ENCODE assay signal across 20 cellular contexts in genomic region chr3:135916310-135916709, GRCh38. TPM values are rescaled to one million over a fixed set of nuclear protein-coding genes. Genes with fewer than 3 reads are reported as not detected.
DNase-seq lines count a peak whose midpoint lies in the region; ATAC-seq, FAIRE-seq and TF ChIP-seq lines count a peak whose summit lies in the region.
"Had no signal": no experiment of that assay in that cellular context is flagged by ENCODE, and none has a peak within 500 bp of the region (broad histone marks: within the 10 kb centered on the region; RNA-seq: fewer than 3 reads in every experiment).

No MANE protein-coding gene starts in this region.

- H3K27me3 Mint-ChIP-seq in stimulated activated memory B cell treated with anti-CD40 and anti-IgM and Interleukin-4, amounts not matched to agents 10 μg/mL and 1 μg/mL and 100 μg/mL, for 72 hours, result peaks cover 12% of the 10 kb centered on the region
- H3K27me3 Mint-ChIP-seq in stimulated activated naive CD8-positive, alpha-beta T cell treated with anti-CD3 and anti-CD28 coated beads, Interleukin-15, amount 100 ng/mL, for 72 hours, result peaks cover 9% of the 10 kb centered on the region

- dilution Hi-C loops in keratinocyte (cut with MboI; ENCODE audit: extremely low pct_ligation_motif_present, low sequenced_read_pairs), result no loop called here

- TF ChIP-seq EP300 in A549 (IDR thresholded peaks at IDR 0.05), result no peak

- no peak for FAIRE-seq in A549 (lab: Jason Lieb, UNC)
- peak; percentile 58 for FAIRE-seq in keratinocyte (lab: Jason Lieb, UNC)
- no peak for FAIRE-seq in small intestine (lab: Jason Lieb, UNC)
- FAIRE-seq: D721Med, G401.6, GM12892, GM18507 had no signal

- H3K4me2 ChIP-seq in A549 (no peak overlapping the region), OCI-LY3 (ENCODE audit: low read length) (0 out of 2 replicates have a peak overlapping the region, but pooled peaks have one; percentile 11), keratinocyte (ENCODE audit: control insufficient read depth, extremely low read depth, insufficient read depth, low read depth, low read length) (no peak overlapping the region)
- H3K4me2 ChIP-seq: GM23338 had no signal

- H3K4me1 ChIP-seq in A549 (no peaks in the 10 kb centered on the region), OCI-LY3 (ENCODE audit: low read length) (peaks cover 6% of the 10 kb centered on the region), keratinocyte (ENCODE audit: control insufficient read depth, extremely low read depth, insufficient read depth, low read length) (peaks cover 6% of the 10 kb centered on the region), small intestine (ENCODE audit: control insufficient read depth in 2 of 2, insufficient read depth in 1 of 2, low read depth in 1 of 2, low read length in 1 of 2) (no peaks in the 10 kb centered on the region)
- H3K4me1 ChIP-seq: BE2C, Caco-2 had no signal

- no peak overlapping the region for H3K9ac ChIP-seq in OCI-LY3 (ENCODE audit: low read length)
- no peak overlapping the region for H3K9ac ChIP-seq in keratinocyte (ENCODE audit: control insufficient read depth, extremely low read depth, insufficient read depth, low read length)

- H3K36me3 Mint-ChIP-seq in stimulated activated memory B cell treated with anti-CD40 and anti-IgM and Interleukin-4, amounts not matched to agents 10 μg/mL and 1 μg/mL and 100 μg/mL, for 72 hours, result no peaks in the 10 kb centered on the region
- H3K36me3 Mint-ChIP-seq: CD4-positive, CD25-positive, alpha-beta regulatory T cell; CD8-positive, alpha-beta memory T cell had no signal

- H3K9me3 Mint-ChIP-seq in stimulated activated memory B cell treated with anti-CD40 and anti-IgM and Interleukin-4, amounts not matched to agents 10 μg/mL and 1 μg/mL and 100 μg/mL, for 72 hours, result no peaks in the 10 kb centered on the region
- H3K9me3 Mint-ChIP-seq in stimulated activated naive CD8-positive, alpha-beta T cell treated with anti-CD3 and anti-CD28 coated beads, Interleukin-15, amount 100 ng/mL, for 72 hours, result no peaks in the 10 kb centered on the region
- H3K9me3 Mint-ChIP-seq: GM23338, H9 had no signal

- DNase-seq in A549 (ENCODE audit: low read depth in 1 of 2, low spot score in 1 of 2), result no peak
- DNase-seq in keratinocyte (ENCODE audit: low read depth, low spot score), result no peak
- DNase-seq in small intestine, result no peak
- no peak for DNase-seq in stimulated activated naive CD8-positive, alpha-beta T cell treated with anti-CD3 and anti-CD28 coated beads, Interleukin-15, amount 100 ng/mL, for 72 hours
- DNase-seq in COR-L47 (lab: John Stamatoyannopoulos, UW), result no peak
- DNase-seq: 8988T; ACHN; BE2C; Caco-2; CD4-positive, CD25-positive, alpha-beta regulatory T cell; CD8-positive, alpha-beta memory T cell; H9; KBM-7 had no signal

- no peak overlapping the region for H3K4me3 Mint-ChIP-seq in stimulated activated memory B cell treated with anti-CD40 and anti-IgM and Interleukin-4, amounts not matched to agents 10 μg/mL and 1 μg/mL and 100 μg/mL, for 72 hours
- H3K4me3 Mint-ChIP-seq in stimulated activated naive CD8-positive, alpha-beta T cell treated with anti-CD3 and anti-CD28 coated beads, Interleukin-15, amount 100 ng/mL, for 72 hours, result no peak overlapping the region
- H3K4me3 Mint-ChIP-seq: CD4-positive, CD25-positive, alpha-beta regulatory T cell; GM23338; H9 had no signal

- no peaks in the 10 kb centered on the region for H3K4me1 Mint-ChIP-seq in stimulated activated memory B cell treated with anti-CD40 and anti-IgM and Interleukin-4, amounts not matched to agents 10 μg/mL and 1 μg/mL and 100 μg/mL, for 72 hours
- H3K4me1 Mint-ChIP-seq in stimulated activated naive CD8-positive, alpha-beta T cell treated with anti-CD3 and anti-CD28 coated beads, Interleukin-15, amount 100 ng/mL, for 72 hours, result no peaks in the 10 kb centered on the region
- H3K4me1 Mint-ChIP-seq: CD4-positive, CD25-positive, alpha-beta regulatory T cell; CD8-positive, alpha-beta memory T cell had no signal

- no peaks in the 10 kb centered on the region for H3K9me3 ChIP-seq in A549
- H3K9me3 ChIP-seq in OCI-LY3 (ENCODE audit: insufficient read depth, low read length), result no peaks in the 10 kb centered on the region
- H3K9me3 ChIP-seq in keratinocyte (ENCODE audit: control insufficient read depth, low read depth, low read length), result no peaks in the 10 kb centered on the region
- H3K9me3 ChIP-seq in small intestine (ENCODE audit: control insufficient read depth, low read depth), result no peaks in the 10 kb centered on the region
- H3K9me3 ChIP-seq: BE2C, Caco-2 had no signal

- WGBS in A549 (ENCODE audit: missing lambda C conversion rate), result 47% methylated on average over 4 of the region's 4 CpGs
- WGBS in small intestine, 3 donors, result 71 to 87% (median 71%) methylated on average over 4 of the region's 4 CpGs

- POLR2A ChIA-PET in A549 (lab: Yijun Ruan, JAX), result no interaction called here

- no peak for TF ChIP-seq POLR2A in A549 (IDR thresholded peaks at IDR 0.05; ENCODE audit: low read length)

- H3K9me1 ChIP-seq in keratinocyte (ENCODE audit: control insufficient read depth, extremely low read depth, insufficient read depth, low read length), result no peaks in the 10 kb centered on the region

- ATAC-seq in A549, result no peak
- peak; percentile 46 for ATAC-seq in stimulated activated memory B cell treated with anti-CD40 and anti-IgM and Interleukin-4, amounts not matched to agents 10 μg/mL and 1 μg/mL and 100 μg/mL, for 72 hours
- no peak for ATAC-seq in stimulated activated naive CD8-positive, alpha-beta T cell treated with anti-CD3 and anti-CD28 coated beads, Interleukin-15, amount 100 ng/mL, for 72 hours
- ATAC-seq: GM23338 had no signal

- TF ChIP-seq RAD21 in A549 (conservative IDR thresholded peaks at IDR 0.05 in 1 of 2, IDR thresholded peaks at IDR 0.05 in 1 of 2), result no peak

- H3K27me3 ChIP-seq in OCI-LY3 (ENCODE audit: low read depth, low read length) (no peaks in the 10 kb centered on the region), keratinocyte (ENCODE audit: control insufficient read depth, extremely low read depth, insufficient read depth, low read length) (no peaks in the 10 kb centered on the region), small intestine (ENCODE audit: control insufficient read depth in 2 of 2, insufficient read depth in 2 of 2, low read length in 2 of 2) (no peaks in the 10 kb centered on the region)
- H3K27me3 ChIP-seq: BE2C had no signal

- H3K36me3 ChIP-seq in OCI-LY3 (replicated peaks; ENCODE audit: low read depth, low read length), result no peaks in the 10 kb centered on the region
- no peaks in the 10 kb centered on the region for H3K36me3 ChIP-seq in keratinocyte (ENCODE audit: control insufficient read depth in 2 of 2, extremely low read depth in 1 of 2, insufficient read depth in 2 of 2, low read length in 2 of 2)
- H3K36me3 ChIP-seq in small intestine (ENCODE audit: control insufficient read depth in 2 of 2, insufficient read depth in 2 of 2, low read length in 2 of 2), result no peaks in the 10 kb centered on the region
- H3K36me3 ChIP-seq: BE2C had no signal

- no peak for TF ChIP-seq CTCF in A549 (IDR thresholded peaks at IDR 0.05)
- no peak for TF ChIP-seq CTCF in OCI-LY3 (IDR thresholded peaks at IDR 0.05; ENCODE audit: low read depth, low read length)
- no peak for TF ChIP-seq CTCF in keratinocyte (optimal IDR thresholded peaks at IDR 0.05 in 1 of 3, IDR thresholded peaks at IDR 0.05 in 1 of 3, conservative IDR thresholded peaks at IDR 0.05 in 1 of 3; ENCODE audit: extremely low read depth in 1 of 3, insufficient read depth in 2 of 3, low read length in 3 of 3)

- H3K4me3 ChIP-seq in A549 (no peak overlapping the region), OCI-LY3 (ENCODE audit: low read length) (no peak overlapping the region), keratinocyte (ENCODE audit: control insufficient read depth in 2 of 3, extremely low read depth in 1 of 3, insufficient read depth in 2 of 3, low read depth in 1 of 3, low read length in 3 of 3) (no peak overlapping the region), small intestine (ENCODE audit: low read depth in 1 of 2, low read length in 2 of 2) (no peak overlapping the region)
- H3K4me3 ChIP-seq: GM23338 had no signal

- no peak overlapping the region for H3K27ac Mint-ChIP-seq in stimulated activated memory B cell treated with anti-CD40 and anti-IgM and Interleukin-4, amounts not matched to agents 10 μg/mL and 1 μg/mL and 100 μg/mL, for 72 hours
- no peak overlapping the region for H3K27ac Mint-ChIP-seq in stimulated activated naive CD8-positive, alpha-beta T cell treated with anti-CD3 and anti-CD28 coated beads, Interleukin-15, amount 100 ng/mL, for 72 hours
- H3K27ac Mint-ChIP-seq: CD4-positive, CD25-positive, alpha-beta regulatory T cell; CD8-positive, alpha-beta memory T cell; GM23338; H9 had no signal

- H3K79me2 ChIP-seq in OCI-LY3 (ENCODE audit: low read length) (no peaks in the 10 kb centered on the region), keratinocyte (ENCODE audit: control insufficient read depth, insufficient read depth, low read length) (no peaks in the 10 kb centered on the region)

- CTCF ChIA-PET in A549 (lab: Yijun Ruan, JAX), result interaction anchor here (11.3 kb wide), 1 partner anchor 127 kb away, joined by 112 read pairs; no protein-coding TSS in a partner anchor

- no peak overlapping the region for H2AFZ ChIP-seq in OCI-LY3 (ENCODE audit: low read depth, low read length)
- H2AFZ ChIP-seq in keratinocyte (ENCODE audit: control insufficient read depth, low read length), result no peak overlapping the region
- H2AFZ ChIP-seq: GM23338 had no signal

- no peak overlapping the region for H3K27ac ChIP-seq in A549
- H3K27ac ChIP-seq in OCI-LY3 (ENCODE audit: low read length), result no peak overlapping the region
- H3K27ac ChIP-seq in keratinocyte (ENCODE audit: control insufficient read depth, insufficient read depth, low read length), result no peak overlapping the region
- H3K27ac ChIP-seq in small intestine (ENCODE audit: low read depth in 1 of 2, low read length in 1 of 2), result no peak overlapping the region

- no peaks in the 10 kb centered on the region for H4K20me1 ChIP-seq in OCI-LY3 (ENCODE audit: insufficient read depth, low read length)
- no peaks in the 10 kb centered on the region for H4K20me1 ChIP-seq in keratinocyte (ENCODE audit: control insufficient read depth, extremely low read depth, insufficient read depth, low read length)

RNA-seq across cellular contexts. Expression of gene PPP2R3A, which starts 49.2 kb away (rescaled TPM):
- polyA plus RNA-seq in A549 (2011; rRNA removed) (2.9 and 3.2 TPM in 2 replicates), A549 (2017; fragmentation: RNase III; extraction: RNeasy Plus Mini Kit Qiagen cat#74134 plus additional on column Dnase treatment) (1.9 to 2.2 TPM (median 2.0 TPM) in 3 replicates), keratinocyte (10.3 to 11.8 TPM (median 11.1 TPM) in 3 replicates), small intestine (1 to 10 TPM; 1.0 to 4.7 (median 2.2) TPM)
- polyA plus RNA-seq in A549 (2012; cell fraction: cytosol; rRNA removed), result 0.52 and 0.61 TPM in 2 replicates
- polyA plus RNA-seq in A549 (2012; cell fraction: nucleus; rRNA removed), result 0.23 and 0.38 TPM in 2 replicates
- 4.8 and 5.2 TPM in 2 replicates for polyA minus RNA-seq in A549 (2011; rRNA and poly(A)+ RNA removed)
- polyA plus RNA-seq in keratinocyte (2011; ENCODE audit: low read depth), result 8.8 TPM
- 5.2 and 9.6 TPM in 2 replicates for polyA plus RNA-seq in keratinocyte (2011; cell fraction: cytosol; rRNA removed)
- polyA plus RNA-seq in keratinocyte (2011; cell fraction: nucleus; rRNA removed), result 10.3 and 10.9 TPM in 2 replicates
- 6.7 and 10.7 TPM in 2 replicates for polyA plus RNA-seq in keratinocyte (2012; ENCODE audit: low replicate concordance)
- polyA minus RNA-seq in keratinocyte, result 17.9 to 30.8 TPM (median 22.1 TPM) in 3 replicates
- polyA minus RNA-seq in keratinocyte (2011; cell fraction: cytosol; rRNA and poly(A)+ RNA removed), result 9.0 TPM
- polyA minus RNA-seq in keratinocyte (2011; cell fraction: nucleus; rRNA and poly(A)+ RNA removed), result 14.4 and 29.9 TPM in 2 replicates
